Comparison of ENCODE assay signal across 8 cellular contexts in the genomic region with DNA sequence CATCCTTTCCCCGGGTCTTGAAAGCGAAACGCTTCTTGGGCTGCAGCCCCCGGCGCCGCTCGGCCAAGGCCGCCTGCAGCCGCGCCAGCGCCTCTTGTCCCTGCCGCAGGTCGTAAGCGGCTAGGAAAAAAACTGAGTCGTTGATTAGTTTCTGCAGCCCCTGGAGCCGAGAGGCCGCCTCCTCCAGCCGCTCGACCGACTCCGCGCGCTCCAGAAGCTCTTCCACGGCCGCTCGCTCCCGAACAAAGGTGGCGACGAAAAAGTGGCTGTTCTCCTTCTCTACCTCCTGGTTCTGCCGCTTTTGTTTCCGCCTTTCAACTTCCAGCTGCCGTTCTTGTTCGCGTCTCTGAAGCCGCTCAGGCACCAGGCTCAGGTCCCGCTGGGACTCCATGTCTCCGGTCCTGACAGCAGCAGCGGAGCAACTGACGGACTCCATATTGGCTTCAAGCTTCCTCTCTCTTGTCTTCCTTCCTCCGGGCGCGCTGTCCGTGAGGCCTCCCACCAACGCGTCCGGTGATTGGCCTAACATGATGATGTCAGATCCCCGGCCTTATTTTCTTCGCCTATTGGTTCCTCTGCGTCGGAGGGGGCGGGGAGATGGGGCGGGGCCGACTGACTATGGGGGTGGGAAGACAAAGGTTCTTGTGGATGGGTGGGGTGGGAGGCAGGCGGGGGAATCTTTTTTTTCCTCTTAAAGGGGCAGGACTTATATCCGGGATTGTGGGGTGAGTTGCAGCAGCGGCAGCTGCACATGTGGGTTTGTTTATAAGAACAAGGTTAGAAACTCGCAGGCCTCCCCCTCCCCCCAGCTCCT. TPM values are rescaled to one million over a fixed set of nuclear protein-coding genes. Genes with fewer than 3 reads are reported as not detected.
DNase-seq lines count a peak whose midpoint lies in the region; ATAC-seq and TF ChIP-seq lines count a peak whose summit lies in the region.

A gene with protein sequence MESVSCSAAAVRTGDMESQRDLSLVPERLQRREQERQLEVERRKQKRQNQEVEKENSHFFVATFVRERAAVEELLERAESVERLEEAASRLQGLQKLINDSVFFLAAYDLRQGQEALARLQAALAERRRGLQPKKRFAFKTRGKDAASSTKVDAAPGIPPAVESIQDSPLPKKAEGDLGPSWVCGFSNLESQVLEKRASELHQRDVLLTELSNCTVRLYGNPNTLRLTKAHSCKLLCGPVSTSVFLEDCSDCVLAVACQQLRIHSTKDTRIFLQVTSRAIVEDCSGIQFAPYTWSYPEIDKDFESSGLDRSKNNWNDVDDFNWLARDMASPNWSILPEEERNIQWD (minus strand): TSS at position 466 of the 814 bp plus-strand sequence. CDS start 30 bp downstream, at position 436.

- H3K79me1 ChIP-seq in mesendoderm (ENCODE audit: low read length): peaks cover 9% of the 10 kb centered on the region

- TF ChIP-seq CTCF in endodermal cell (conservative IDR thresholded peaks at IDR 0.05): no peak

- H3K4me3 ChIP-seq in HUES48 (ENCODE audit: low read depth, low read length) (peak within 1 kb of the TSS; percentile 80), NT2/D1 (ENCODE audit: insufficient read length, low read depth) (peak within 1 kb of the TSS; percentile 85), endodermal cell (ENCODE audit: low read length) (peak within 1 kb of the TSS; percentile 96), mesendoderm (ENCODE audit: low read length) (peak within 1 kb of the TSS; percentile 100)

- peak within 1 kb of the TSS; percentile 59 for H4K8ac ChIP-seq in mesendoderm (ENCODE audit: low read depth, low read length)

- DNase-seq in Caki2 (ENCODE audit: low read depth) (peak; percentile 94), NT2/D1 (ENCODE audit: low read depth, low spot score) (peak; percentile 91), endodermal cell (peak; percentile 99), mesendoderm (peak; percentile 100)
- DNase-seq in activated CD8-positive, alpha-beta memory T cell treated with anti-CD3 and anti-CD28 coated beads, Interleukin-2, amount 50 U/mL, for 24 hours (ENCODE audit: extremely low read depth): peak; percentile 83
- peak; percentile 84 for DNase-seq in stimulated activated CD8-positive, alpha-beta memory T cell treated with anti-CD3 and anti-CD28 coated beads, Interleukin-12 subunit alpha, Interleukin-12 subunit beta, amount 100 ng/mL, for 4 hours (ENCODE audit: low read depth)

- H3K27ac ChIP-seq in HUES48 (ENCODE audit: low read depth, low read length) (peak within 1 kb of the TSS; percentile 98), endodermal cell (ENCODE audit: low read depth, low read length) (peak within 1 kb of the TSS; percentile 95), mesendoderm (ENCODE audit: low read depth, low read length) (peak within 1 kb of the TSS; percentile 99)

- H3K27me3 ChIP-seq in HUES48 (ENCODE audit: control insufficient read depth, insufficient read depth, low read length) (no peaks in the 10 kb centered on the region), NT2/D1 (ENCODE audit: insufficient read depth, insufficient read length) (no peaks in the 10 kb centered on the region), endodermal cell (ENCODE audit: control insufficient read depth, insufficient read depth, low read length, poor library complexity, severe bottlenecking) (no peaks in the 10 kb centered on the region), mesendoderm (ENCODE audit: insufficient read depth, low read length, poor library complexity) (no peaks in the 10 kb centered on the region)

- H3K9me3 ChIP-seq in HUES48 (ENCODE audit: control insufficient read depth, insufficient read depth, low read length): no peaks in the 10 kb centered on the region
- no peaks in the 10 kb centered on the region for H3K9me3 ChIP-seq in NT2/D1 (ENCODE audit: insufficient read depth, low read length)
- H3K9me3 ChIP-seq in endodermal cell (ENCODE audit: control insufficient read depth, low read length): no peaks in the 10 kb centered on the region

- H4K5ac ChIP-seq in mesendoderm (ENCODE audit: low read length): no peak within 1 kb of the TSS

- H3K23ac ChIP-seq in mesendoderm (ENCODE audit: low read length): no peak within 1 kb of the TSS

- H3K27ac Mint-ChIP-seq in endodermal cell: peak within 1 kb of the TSS; percentile 97

- no peak within 1 kb of the TSS for H2AK5ac ChIP-seq in mesendoderm (ENCODE audit: low read length)

- peak within 1 kb of the TSS; percentile 99 for H3K56ac ChIP-seq in mesendoderm (ENCODE audit: low read length)

- in situ Hi-C loops in Caki2 (cut with HindIII; ENCODE audit: low pct_unique_long_range_greater_than_20kb, low sequenced_read_pairs): no loop called here

- peak within 1 kb of the TSS; percentile 91 for H3K18ac ChIP-seq in mesendoderm (ENCODE audit: low read length)

- H3K4me1 ChIP-seq in HUES48 (ENCODE audit: control insufficient read depth, insufficient read depth, low read length) (peaks cover 3% of the 10 kb centered on the region; the same call in 1 of the 2 replicates), NT2/D1 (ENCODE audit: insufficient read depth, insufficient read length) (peaks cover 5% of the 10 kb centered on the region), endodermal cell (ENCODE audit: control insufficient read depth, insufficient read depth, low read length) (no peaks in the 10 kb centered on the region), mesendoderm (ENCODE audit: control insufficient read depth, low read depth, low read length) (peaks cover 2% of the 10 kb centered on the region)

- H3K36me3 ChIP-seq in HUES48 (ENCODE audit: control insufficient read depth, insufficient read depth, low read length): no peaks in the 10 kb centered on the region
- no peaks in the 10 kb centered on the region for H3K36me3 ChIP-seq in NT2/D1 (ENCODE audit: insufficient read depth, insufficient read length, low read length)
- H3K36me3 ChIP-seq in endodermal cell (ENCODE audit: control insufficient read depth, insufficient read depth, low read length): no peaks in the 10 kb centered on the region
- no peaks in the 10 kb centered on the region for H3K36me3 ChIP-seq in mesendoderm (ENCODE audit: control insufficient read depth, insufficient read depth, low read length)

- peaks cover 14% of the 10 kb centered on the region for H3K4me1 Mint-ChIP-seq in endodermal cell

- H2BK5ac ChIP-seq in mesendoderm (ENCODE audit: low read length): peak within 1 kb of the TSS; percentile 69

- H3K4ac ChIP-seq in mesendoderm (ENCODE audit: low read depth, low read length): peak within 1 kb of the TSS; percentile 92

- no peak within 1 kb of the TSS for H2BK15ac ChIP-seq in mesendoderm (replicated peaks; ENCODE audit: low read depth)

- peak within 1 kb of the TSS; percentile 98 for H3K4me2 ChIP-seq in mesendoderm (ENCODE audit: low read length)

- WGBS in endodermal cell (ENCODE audit: insufficient coverage in 1 of 2, insufficient read length in 1 of 2), 2 experiments: 0% methylated on average over 27 to 53 of the region's 57 CpGs
- no CpG with 5 or more reads among the region's 57 CpGs for WGBS in mesendoderm (ENCODE audit: extremely low coverage, insufficient coverage, low lambda C conversion rate)

- H3K9me3 Mint-ChIP-seq in endodermal cell: no peaks in the 10 kb centered on the region

- H2BK120ac ChIP-seq in mesendoderm (ENCODE audit: low read depth, low read length): peak within 1 kb of the TSS; percentile 86

- peaks cover 3% of the 10 kb centered on the region for H3K36me3 Mint-ChIP-seq in endodermal cell (ENCODE audit: low read depth)

- ATAC-seq in GM21390 (IDR thresholded peaks at IDR 0.05; ENCODE audit: unreplicated experiment): peak; percentile 74

- H3K79me2 ChIP-seq in mesendoderm (ENCODE audit: control insufficient read depth, insufficient read depth, low read length): peaks cover 17% of the 10 kb centered on the region

- no peaks in the 10 kb centered on the region for H3K27me3 Mint-ChIP-seq in endodermal cell (ENCODE audit: insufficient read depth)

- peak within 1 kb of the TSS; percentile 81 for H3K4me3 Mint-ChIP-seq in endodermal cell

- H3K9ac ChIP-seq in HUES48 (ENCODE audit: low read depth, low read length) (peak within 1 kb of the TSS; percentile 91), NT2/D1 (ENCODE audit: insufficient read length, low read depth) (peak within 1 kb of the TSS; percentile 96), endodermal cell (ENCODE audit: extremely low read depth, low read length, poor library complexity, severe bottlenecking) (peak within 1 kb of the TSS; percentile 96), mesendoderm (ENCODE audit: low read length) (peak within 1 kb of the TSS; percentile 97)

RNA-seq across cellular contexts. Expression of the gene that starts here (rescaled TPM):
- total RNA-seq in Caki2 (2014; rRNA removed; shearing (Covaris generic); ENCODE audit: low replicate concordance): 52.0 and 61.2 TPM in 2 replicates
- 10 to 100 TPM; 16.7 to 21.9 TPM for total RNA-seq in endodermal cell
- polyA plus RNA-seq in endodermal cell (2013, experiment 1 of 2): 28.6 TPM
- polyA plus RNA-seq in endodermal cell (2013, experiment 2 of 2): 21.4 TPM
- polyA plus RNA-seq in mesendoderm (2013, experiment 1 of 2): 23.2 TPM
- 22.7 TPM for polyA plus RNA-seq in mesendoderm (2013, experiment 2 of 2)

Comparison
In these comparisons a context has a peak if more than half of its experiments do, and no peak if none do; other contexts are left out.
1. Peak in every context shown above with its lines: DNase-seq, ATAC-seq, H3K4me3 ChIP-seq and H3K27ac ChIP-seq.